In the genomic region with DNA sequence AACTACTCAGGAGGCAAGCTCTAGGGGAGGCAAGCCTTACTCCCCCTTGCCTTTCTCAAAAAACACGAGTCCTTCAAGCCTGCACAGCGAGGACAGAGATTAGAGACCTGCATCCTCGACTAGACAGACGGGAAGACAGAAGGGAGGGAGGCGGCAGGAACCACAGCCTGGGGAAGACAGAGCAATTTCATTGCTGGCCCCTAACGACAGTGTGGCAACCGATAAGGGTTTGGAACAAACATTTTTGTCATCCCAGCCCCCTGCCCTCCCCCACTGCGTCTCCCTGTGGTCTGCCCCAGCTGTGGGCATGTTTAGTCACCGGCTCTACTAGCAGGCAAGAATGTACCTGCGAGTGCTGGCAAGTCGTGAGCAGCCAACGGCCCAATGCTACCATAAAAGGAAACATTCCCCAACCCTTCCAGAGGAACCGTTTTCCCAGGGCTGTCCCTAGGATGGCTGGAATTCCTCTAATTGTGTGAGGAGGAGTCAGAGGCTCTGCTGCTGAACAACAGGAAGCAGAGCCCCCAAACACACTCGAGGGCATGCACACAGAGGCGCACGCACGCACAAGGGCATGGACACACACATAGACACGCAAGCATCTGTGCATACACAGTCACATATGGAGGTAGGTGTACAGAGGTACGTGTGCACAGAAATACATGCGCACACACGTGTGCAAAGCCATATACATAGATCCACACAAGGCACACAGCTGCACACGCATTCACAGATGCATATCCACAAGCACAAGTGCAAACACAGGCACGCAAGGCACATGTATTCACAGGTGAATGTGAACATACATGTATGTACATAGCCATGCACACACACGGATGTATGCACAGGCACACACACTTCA, we compare ENCODE assay signal across 8 cellular contexts. TPM values are rescaled to one million over a fixed set of nuclear protein-coding genes. Genes with fewer than 3 reads are reported as not detected.
DNase-seq lines count a peak whose midpoint lies in the region; ATAC-seq and TF ChIP-seq lines count a peak whose summit lies in the region.

No MANE protein-coding gene starts in this region.

- peak; percentile 38 to 85 (median 76) for DNase-seq in CD4-positive, alpha-beta T cell
- DNase-seq in M059J (ENCODE audit: low read depth) = peak; percentile 99
- DNase-seq in activated CD4-positive, CD25-positive, alpha-beta regulatory T cell (lab: John Stamatoyannopoulos, UW) = peak; percentile 37 to 68 (median 39)
- DNase-seq in caudate nucleus (lab: John Stamatoyannopoulos, UW) = peak in 3 of 61 donors; percentile 30 to 59 (median 37)
- peak; percentile 87 for DNase-seq in stimulated activated CD4-positive, alpha-beta T cell treated with anti-CD3 and anti-CD28 coated beads, Interleukin-4, amount 100 ng/mL, for 24 hours
- no peak for DNase-seq in NCI-H146 treated with DMSO at 0.1 percent for 48 hours (lab: John Stamatoyannopoulos, UW; ENCODE audit: unreplicated experiment)

- intact Hi-C loops in CD4-positive, alpha-beta T cell (cut with DNase I, micrococcal nuclease) = loop anchor here in 1 of 2 experiments (5.0 kb wide), 2 partner anchors 38 to 123 kb away; no protein-coding TSS in a partner anchor

- ATAC-seq in CD4-positive, alpha-beta T cell (ENCODE audit: poor library complexity) = peak; percentile 30
- ATAC-seq in HG03460 (IDR thresholded peaks at IDR 0.05; ENCODE audit: unreplicated experiment) = no peak

- POLR2A ChIA-PET in CD4-positive, alpha-beta T cell (lab: Charles Lee) = interaction anchor here (1.3 to 3.4 kb wide), 9 partner anchors 8 to 126 kb away, joined by 3 to 34 read pairs (median 7); a partner anchor contains a TSS

- H3K4me3 Mint-ChIP-seq in CD4-positive, alpha-beta T cell = peak overlapping the region; percentile 90

- H3K9me3 Mint-ChIP-seq in CD4-positive, alpha-beta T cell = no peaks in the 10 kb centered on the region

- no peaks in the 10 kb centered on the region for H3K27me3 Mint-ChIP-seq in CD4-positive, alpha-beta T cell

- CTCF ChIA-PET in CD4-positive, alpha-beta T cell (lab: Charles Lee) = interaction anchor here (1.0 to 2.0 kb wide), 7 partner anchors 28 to 157 kb away, joined by 3 to 8 read pairs (median 4); no protein-coding TSS in a partner anchor

- no peaks in the 10 kb centered on the region for H3K9me3 ChIP-seq in CD4-positive, alpha-beta T cell (ENCODE audit: control insufficient read depth, low read length)

- peak overlapping the region; percentile 92 for H3K27ac ChIP-seq in CD4-positive, alpha-beta T cell (ENCODE audit: low read depth, low read length)
- H3K27ac ChIP-seq in caudate nucleus (ENCODE audit: low read depth, low read length) (peak overlapping the region; percentile 85), layer of hippocampus (ENCODE audit: low read depth, low read length) (peak overlapping the region; percentile 84)

- H3K4me1 Mint-ChIP-seq in CD4-positive, alpha-beta T cell (ENCODE audit: low read depth) = peaks cover 84% of the 10 kb centered on the region

- no peak for TF ChIP-seq CTCF in CD4-positive, alpha-beta T cell (IDR thresholded peaks at IDR 0.05)

- peak overlapping the region; percentile 93 for H3K27ac Mint-ChIP-seq in CD4-positive, alpha-beta T cell

- H3K27me3 ChIP-seq in CD4-positive, alpha-beta T cell (ENCODE audit: control insufficient read depth, insufficient read depth, low read length) = no peaks in the 10 kb centered on the region
- no peaks in the 10 kb centered on the region for H3K27me3 ChIP-seq in layer of hippocampus (ENCODE audit: control insufficient read depth, insufficient read depth, low read length)

- H3K36me3 Mint-ChIP-seq in CD4-positive, alpha-beta T cell (ENCODE audit: low read depth) = peaks cover 98% of the 10 kb centered on the region

RNA-seq across cellular contexts. Expression of a gene that starts 58.3 kb away (rescaled TPM):
- total RNA-seq in CD4-positive, alpha-beta T cell = 100 to 1,000 TPM; 901 to 925 TPM
- 151 and 320 TPM in 2 replicates for total RNA-seq in M059J (2014; rRNA removed; shearing (Covaris generic))
